8 cellular contexts compared by ENCODE assay signal in genomic region chr9:132006657-132007370, GRCh38.
DNase-seq lines count a peak whose midpoint lies in the region; ATAC-seq and TF ChIP-seq lines count a peak whose summit lies in the region.

No MANE protein-coding gene starts in this region.

- H3K4me3 Mint-ChIP-seq in brain = peak overlapping the region in 2 of 5 experiments; percentile 25 to 38

- H3K27ac ChIP-seq in SJCRH30 = no peak overlapping the region

- CTCF ChIA-PET in GM10248 (lab: Yijun Ruan, JAX) = no interaction called here

- no peaks in the 10 kb centered on the region for H3K27me3 Mint-ChIP-seq in brain

- peaks cover 42% of the 10 kb centered on the region for H3K4me1 ChIP-seq in SJCRH30

- no peak for TF ChIP-seq CTCF in GM10248 (IDR thresholded peaks at IDR 0.05; ENCODE audit: control extremely low read depth, extremely low read depth, low read depth, missing control alignments)
- no peak for TF ChIP-seq CTCF in brain (conservative IDR thresholded peaks at IDR 0.05)

- POLR2A ChIA-PET in GM10248 (lab: Yijun Ruan, JAX) = no interaction called here

- H3K27ac Mint-ChIP-seq in brain = peak overlapping the region in 3 of 5 experiments; percentile 24 to 61 (median 29)

- no peaks in the 10 kb centered on the region for H3K27me3 ChIP-seq in SJCRH30

- H3K4me1 Mint-ChIP-seq in brain = peaks cover 75% of the 10 kb centered on the region

- H3K36me3 ChIP-seq in SJCRH30 = peaks cover 2% of the 10 kb centered on the region; the same call in 1 of the 2 replicates

- H3K9me3 Mint-ChIP-seq in brain = no peaks in the 10 kb centered on the region

- DNase-seq in GM10248 (ENCODE audit: extremely low spot score) = peak; percentile 60
- peak; percentile 31 for DNase-seq in NCI-H2107 (lab: John Stamatoyannopoulos, UW)
- peak; percentile 16 to 19 (median 19) for DNase-seq in stimulated activated CD4-positive, alpha-beta T cell treated with anti-CD3 and anti-CD28 coated beads, TNF-alpha, amount 100 ng/mL, for 48 hours (ENCODE audit: low read depth in 3 of 3)
- DNase-seq in SJCRH30 = no peak
- DNase-seq in stimulated activated naive CD4-positive, alpha-beta T cell treated with Interleukin-2 at 50 U/mL for 16 hours (lab: John Stamatoyannopoulos, UW) = no peak

- no peaks in the 10 kb centered on the region for H3K36me3 Mint-ChIP-seq in brain

- H3K9me3 ChIP-seq in SJCRH30 (replicated peaks) = peaks cover 2% of the 10 kb centered on the region; the same call in 1 of the 2 replicates

- ATAC-seq in GM21619 (IDR thresholded peaks at IDR 0.05; ENCODE audit: unreplicated experiment) (peak; percentile 78), HG03521 (IDR thresholded peaks at IDR 0.05; ENCODE audit: unreplicated experiment) (no peak)

- H3K4me3 ChIP-seq in SJCRH30 = no peak overlapping the region

Comparison
In these comparisons a context has a peak if more than half of its experiments do, and no peak if none do; other contexts are left out.
1. DNase-seq: peak in GM10248 (single experiment), NCI-H2107 (single experiment) and stimulated activated CD4-positive, alpha-beta T cell treated with anti-CD3 and anti-CD28 coated beads, TNF-alpha, amount 100 ng/mL, for 48 hours (3 of 3); none in SJCRH30 (0 of 2) and stimulated activated naive CD4-positive, alpha-beta T cell treated with Interleukin-2 at 50 U/mL for 16 hours (single experiment).